10 cellular contexts compared by ENCODE assay signal in the genomic region with DNA sequence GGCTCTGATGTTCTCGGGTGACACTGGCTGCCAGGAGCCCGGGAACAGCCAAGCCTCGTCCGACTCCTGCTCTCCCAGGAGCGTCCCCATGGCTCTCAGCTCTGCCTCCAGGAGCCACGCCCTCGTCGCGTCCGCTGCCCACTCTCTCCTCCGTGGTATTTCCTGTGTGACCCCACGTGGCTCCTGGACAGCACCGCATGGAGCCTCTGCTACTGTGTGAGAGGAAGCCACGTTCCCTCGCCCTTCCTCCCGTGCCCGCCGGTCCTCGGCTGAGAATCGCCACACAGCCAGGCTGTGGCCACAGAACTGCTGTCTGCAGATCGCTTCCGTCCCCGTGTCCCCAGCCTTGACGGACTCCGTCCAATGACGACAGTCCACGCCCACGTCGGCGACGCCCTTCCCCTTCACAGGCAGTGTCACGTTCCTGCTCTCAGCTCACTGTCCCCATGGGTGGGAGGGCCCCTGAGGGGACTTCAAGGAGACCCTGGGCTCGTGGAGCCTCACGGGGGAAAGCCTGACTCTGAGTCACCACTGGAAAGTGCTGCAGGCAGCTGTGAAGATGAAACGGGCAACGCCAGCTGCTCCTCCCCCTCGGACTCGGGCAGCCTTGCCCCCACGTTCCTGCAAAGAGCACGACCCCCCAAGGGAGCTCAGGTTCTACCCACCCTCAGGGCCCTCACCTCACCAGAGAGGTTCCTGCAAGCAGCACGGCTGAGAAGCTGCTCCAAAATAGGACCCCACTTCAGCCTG.
DNase-seq lines count a peak whose midpoint lies in the region; ATAC-seq and TF ChIP-seq lines count a peak whose summit lies in the region.
"Had no signal": no experiment of that assay in that cellular context is flagged by ENCODE, and none has a peak within 500 bp of the region (broad histone marks: within the 10 kb centered on the region; RNA-seq: fewer than 3 reads in every experiment).

No MANE protein-coding gene starts in this region.

- peaks cover 29% of the 10 kb centered on the region for H3K4me1 Mint-ChIP-seq in osteocyte (ENCODE audit: unreplicated experiment)

- no peaks in the 10 kb centered on the region for H3K36me3 Mint-ChIP-seq in osteocyte (ENCODE audit: unreplicated experiment)

- peak overlapping the region; percentile 26 for H3K4me3 Mint-ChIP-seq in osteocyte (ENCODE audit: unreplicated experiment)

- no peaks in the 10 kb centered on the region for H3K27me3 Mint-ChIP-seq in osteocyte (ENCODE audit: unreplicated experiment)

- no peak for ATAC-seq in HG02642 (IDR thresholded peaks at IDR 0.05; ENCODE audit: poor library complexity, unreplicated experiment)

- TF ChIP-seq CTCF in osteocyte (IDR thresholded peaks at IDR 0.05): no peak

- H3K27ac Mint-ChIP-seq in osteocyte (ENCODE audit: unreplicated experiment): no peak overlapping the region

- peak; percentile 62 for DNase-seq in Daoy (ENCODE audit: low read depth)
- DNase-seq in MV-4-11 (lab: John Stamatoyannopoulos, UW): peak; percentile 77
- peak; percentile 34 for DNase-seq in activated CD8-positive, alpha-beta memory T cell treated with anti-CD3 and anti-CD28 coated beads, Interleukin-2, amount 50 U/mL, for 48 hours
- peak; percentile 85 for DNase-seq in osteocyte (ENCODE audit: extremely low spot score, unreplicated experiment)
- no peak for DNase-seq in activated naive CD4-positive, alpha-beta T cell treated with anti-CD3 and anti-CD28 coated beads, Interleukin-2, amount 50 U/mL, for 16 hours
- DNase-seq in stimulated activated naive CD4-positive, alpha-beta T cell (lab: John Stamatoyannopoulos, UW): no peak
- DNase-seq: activated CD4-positive, alpha-beta T cell treated with anti-CD3 and anti-CD28 coated beads, Interleukin-2, amount 50 U/mL, for 48 hours; DMS79; NCI-H2171 treated with DMSO at 0.1 percent for 48 hours had no signal

- H3K9me3 Mint-ChIP-seq in osteocyte (ENCODE audit: unreplicated experiment): no peaks in the 10 kb centered on the region

Comparison
In these comparisons a context has a peak if more than half of its experiments do, and no peak if none do; other contexts are left out.
1. DNase-seq: peak in Daoy (single experiment), MV-4-11 (single experiment), activated CD8-positive, alpha-beta memory T cell treated with anti-CD3 and anti-CD28 coated beads, Interleukin-2, amount 50 U/mL, for 48 hours (single experiment) and osteocyte (single experiment); none in activated naive CD4-positive, alpha-beta T cell treated with anti-CD3 and anti-CD28 coated beads, Interleukin-2, amount 50 U/mL, for 16 hours (single experiment) and stimulated activated naive CD4-positive, alpha-beta T cell (0 of 6).